8 cellular contexts compared by ENCODE assay signal in genomic region chr6:17167327-17167979, GRCh38.
A peak's percentile ranks its signal among the peaks of the same experiment; 100 is the strongest.
DNase-seq lines count a peak whose midpoint lies in the region; ATAC-seq and TF ChIP-seq lines count a peak whose summit lies in the region.

No MANE protein-coding gene starts in this region.

- ATAC-seq in GM21515 (IDR thresholded peaks at IDR 0.05; ENCODE audit: unreplicated experiment) (no peak), HG02973 (IDR thresholded peaks at IDR 0.05; ENCODE audit: unreplicated experiment) (no peak)

- no peaks in the 10 kb centered on the region for H3K9me3 ChIP-seq in esophagus squamous epithelium

- peaks cover 25% of the 10 kb centered on the region for H3K4me1 Mint-ChIP-seq in nephron

- H3K4me3 ChIP-seq in esophagus squamous epithelium: no peak overlapping the region

- no peaks in the 10 kb centered on the region for H3K27me3 ChIP-seq in esophagus squamous epithelium

- intact Hi-C loops in esophagus squamous epithelium (cut with DNase I): no loop called here

- peaks cover 7% of the 10 kb centered on the region for H3K27me3 Mint-ChIP-seq in nephron (ENCODE audit: low read depth)

- TF ChIP-seq CTCF in esophagus squamous epithelium (IDR thresholded peaks at IDR 0.05): peak in 5 of 6 experiments; percentile 20 to 48 (median 30)
- TF ChIP-seq CTCF in nephron (IDR thresholded peaks at IDR 0.05; ENCODE audit: unreplicated experiment in 3 of 3): peak; percentile 23 to 49 (median 41)

- no peak overlapping the region for H3K27ac Mint-ChIP-seq in nephron

- WGBS in esophagus squamous epithelium, 2 donors: 49 to 59% methylated on average over 9 of the region's 9 CpGs

- H3K4me3 Mint-ChIP-seq in nephron: no peak overlapping the region

- no peaks in the 10 kb centered on the region for H3K4me1 ChIP-seq in esophagus squamous epithelium

- H3K27ac ChIP-seq in esophagus squamous epithelium: no peak overlapping the region

- DNase-seq in DMS53 treated with DMSO at 0.1 percent for 48 hours (lab: John Stamatoyannopoulos, UW; ENCODE audit: unreplicated experiment) (peak; percentile 59), NCI-H748 treated with DMSO at 0.1 percent for 48 hours (lab: John Stamatoyannopoulos, UW) (peak; percentile 23), esophagus squamous epithelium (lab: John Stamatoyannopoulos, UW) (no peak), OCI-M2 (lab: John Stamatoyannopoulos, UW; ENCODE audit: unreplicated experiment) (no peak)
- DNase-seq in stimulated activated CD4-positive, alpha-beta T cell treated with anti-CD3 and anti-CD28 coated beads, Interleukin-4, amount 100 ng/mL, for 1 hour: no peak

- no peak for TF ChIP-seq POLR2A in esophagus squamous epithelium (IDR thresholded peaks at IDR 0.05)

- no peaks in the 10 kb centered on the region for H3K36me3 ChIP-seq in esophagus squamous epithelium

- H3K36me3 Mint-ChIP-seq in nephron (ENCODE audit: low read depth): no peaks in the 10 kb centered on the region

- peaks cover 11% of the 10 kb centered on the region for H3K9me3 Mint-ChIP-seq in nephron

Comparison
In these comparisons a context has a peak if more than half of its experiments do, and no peak if none do; other contexts are left out.
1. DNase-seq: peak in DMS53 treated with DMSO at 0.1 percent for 48 hours (single experiment) and NCI-H748 treated with DMSO at 0.1 percent for 48 hours (single experiment); none in esophagus squamous epithelium (single experiment), OCI-M2 (single experiment) and stimulated activated CD4-positive, alpha-beta T cell treated with anti-CD3 and anti-CD28 coated beads, Interleukin-4, amount 100 ng/mL, for 1 hour (single experiment).